1 cellular context compared by ENCODE assay signal in genomic region chr10:14611971-14612693, GRCh38.
TF ChIP-seq lines count a peak whose summit lies in the region.

No MANE protein-coding gene starts in this region.

TF ChIP-seq in HepG2, 621 proteins besides CTCF, POLR2A, EP300 and RAD21 (continued from another document):
- TF ChIP-seq ZNF770 (CRISPR knock-in tag; IDR thresholded peaks at IDR 0.05) (no peak), RFX1 (IDR thresholded peaks at IDR 0.05) (no peak), ATF4 (CRISPR knock-in tag; IDR thresholded peaks at IDR 0.05) (no peak), SMAD9 (CRISPR knock-in tag; IDR thresholded peaks at IDR 0.05) (no peak), TOE1 (CRISPR knock-in tag; IDR thresholded peaks at IDR 0.05) (no peak), CEBPG (CRISPR knock-in tag; IDR thresholded peaks at IDR 0.05) (peak; percentile 66; the same call in 1 of the 2 replicates), PAX8 (CRISPR knock-in tag; IDR thresholded peaks at IDR 0.05; ENCODE audit: borderline replicate concordance) (no peak), CEBPB (IDR thresholded peaks at IDR 0.05; ENCODE audit: borderline replicate concordance, low read depth, low read length) (peak; percentile 5; the same call in 1 of the 2 replicates), ZNF280B (CRISPR knock-in tag; IDR thresholded peaks at IDR 0.05; ENCODE audit: borderline replicate concordance) (no peak), ZC3H4 (CRISPR knock-in tag; IDR thresholded peaks at IDR 0.05; ENCODE audit: borderline replicate concordance) (no peak), PAF1 (CRISPR knock-in tag; IDR thresholded peaks at IDR 0.05) (no peak), ZMAT5 (CRISPR knock-in tag; IDR thresholded peaks at IDR 0.05; ENCODE audit: borderline replicate concordance, low read depth) (no peak), ZNF441 (CRISPR knock-in tag; IDR thresholded peaks at IDR 0.05; ENCODE audit: borderline replicate concordance) (peak; percentile 61; the same call in 1 of the 2 replicates), ZNF451 (CRISPR knock-in tag; IDR thresholded peaks at IDR 0.05) (no peak), KDM2A (CRISPR knock-in tag; IDR thresholded peaks at IDR 0.05; ENCODE audit: borderline replicate concordance, low read depth) (no peak)
- TF ChIP-seq, protein P1, sequence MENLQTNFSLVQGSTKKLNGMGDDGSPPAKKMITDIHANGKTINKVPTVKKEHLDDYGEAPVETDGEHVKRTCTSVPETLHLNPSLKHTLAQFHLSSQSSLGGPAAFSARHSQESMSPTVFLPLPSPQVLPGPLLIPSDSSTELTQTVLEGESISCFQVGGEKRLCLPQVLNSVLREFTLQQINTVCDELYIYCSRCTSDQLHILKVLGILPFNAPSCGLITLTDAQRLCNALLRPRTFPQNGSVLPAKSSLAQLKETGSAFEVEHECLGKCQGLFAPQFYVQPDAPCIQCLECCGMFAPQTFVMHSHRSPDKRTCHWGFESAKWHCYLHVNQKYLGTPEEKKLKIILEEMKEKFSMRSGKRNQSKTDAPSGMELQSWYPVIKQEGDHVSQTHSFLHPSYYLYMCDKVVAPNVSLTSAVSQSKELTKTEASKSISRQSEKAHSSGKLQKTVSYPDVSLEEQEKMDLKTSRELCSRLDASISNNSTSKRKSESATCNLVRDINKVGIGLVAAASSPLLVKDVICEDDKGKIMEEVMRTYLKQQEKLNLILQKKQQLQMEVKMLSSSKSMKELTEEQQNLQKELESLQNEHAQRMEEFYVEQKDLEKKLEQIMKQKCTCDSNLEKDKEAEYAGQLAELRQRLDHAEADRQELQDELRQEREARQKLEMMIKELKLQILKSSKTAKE (CRISPR knock-in tag; IDR thresholded peaks at IDR 0.05; ENCODE audit: borderline replicate concordance) = no peak
- TF ChIP-seq, protein P2, sequence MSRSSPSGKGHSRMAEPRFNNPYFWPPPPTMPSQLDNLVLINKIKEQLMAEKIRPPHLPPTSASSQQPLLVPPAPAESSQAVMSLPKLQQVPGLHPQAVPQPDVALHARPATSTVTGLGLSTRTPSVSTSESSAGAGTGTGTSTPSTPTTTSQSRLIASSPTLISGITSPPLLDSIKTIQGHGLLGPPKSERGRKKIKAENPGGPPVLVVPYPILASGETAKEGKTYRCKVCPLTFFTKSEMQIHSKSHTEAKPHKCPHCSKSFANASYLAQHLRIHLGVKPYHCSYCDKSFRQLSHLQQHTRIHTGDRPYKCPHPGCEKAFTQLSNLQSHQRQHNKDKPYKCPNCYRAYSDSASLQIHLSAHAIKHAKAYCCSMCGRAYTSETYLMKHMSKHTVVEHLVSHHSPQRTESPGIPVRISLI (CRISPR knock-in tag; IDR thresholded peaks at IDR 0.05; ENCODE audit: borderline replicate concordance) = no peak
- TF ChIP-seq, protein P3, sequence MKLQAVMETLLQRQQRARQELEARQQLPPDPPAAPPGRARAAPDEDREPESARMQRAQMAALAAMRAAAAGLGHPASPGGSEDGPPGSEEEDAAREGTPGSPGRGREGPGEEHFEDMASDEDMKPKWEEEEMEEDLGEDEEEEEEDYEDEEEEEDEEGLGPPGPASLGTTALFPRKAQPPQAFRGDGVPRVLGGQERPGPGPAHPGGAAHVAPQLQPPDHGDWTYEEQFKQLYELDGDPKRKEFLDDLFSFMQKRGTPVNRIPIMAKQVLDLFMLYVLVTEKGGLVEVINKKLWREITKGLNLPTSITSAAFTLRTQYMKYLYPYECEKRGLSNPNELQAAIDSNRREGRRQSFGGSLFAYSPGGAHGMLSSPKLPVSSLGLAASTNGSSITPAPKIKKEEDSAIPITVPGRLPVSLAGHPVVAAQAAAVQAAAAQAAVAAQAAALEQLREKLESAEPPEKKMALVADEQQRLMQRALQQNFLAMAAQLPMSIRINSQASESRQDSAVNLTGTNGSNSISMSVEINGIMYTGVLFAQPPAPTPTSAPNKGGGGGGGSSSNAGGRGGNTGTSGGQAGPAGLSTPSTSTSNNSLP (IDR thresholded peaks at IDR 0.05; ENCODE audit: low read depth, low read length) = 0 out of 2 replicates have a peak, but pooled peaks have one; percentile 9
- TF ChIP-seq, protein P4, sequence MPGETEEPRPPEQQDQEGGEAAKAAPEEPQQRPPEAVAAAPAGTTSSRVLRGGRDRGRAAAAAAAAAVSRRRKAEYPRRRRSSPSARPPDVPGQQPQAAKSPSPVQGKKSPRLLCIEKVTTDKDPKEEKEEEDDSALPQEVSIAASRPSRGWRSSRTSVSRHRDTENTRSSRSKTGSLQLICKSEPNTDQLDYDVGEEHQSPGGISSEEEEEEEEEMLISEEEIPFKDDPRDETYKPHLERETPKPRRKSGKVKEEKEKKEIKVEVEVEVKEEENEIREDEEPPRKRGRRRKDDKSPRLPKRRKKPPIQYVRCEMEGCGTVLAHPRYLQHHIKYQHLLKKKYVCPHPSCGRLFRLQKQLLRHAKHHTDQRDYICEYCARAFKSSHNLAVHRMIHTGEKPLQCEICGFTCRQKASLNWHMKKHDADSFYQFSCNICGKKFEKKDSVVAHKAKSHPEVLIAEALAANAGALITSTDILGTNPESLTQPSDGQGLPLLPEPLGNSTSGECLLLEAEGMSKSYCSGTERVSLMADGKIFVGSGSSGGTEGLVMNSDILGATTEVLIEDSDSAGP (CRISPR knock-in tag; IDR thresholded peaks at IDR 0.05; ENCODE audit: borderline replicate concordance) = no peak
- TF ChIP-seq, protein P5, sequence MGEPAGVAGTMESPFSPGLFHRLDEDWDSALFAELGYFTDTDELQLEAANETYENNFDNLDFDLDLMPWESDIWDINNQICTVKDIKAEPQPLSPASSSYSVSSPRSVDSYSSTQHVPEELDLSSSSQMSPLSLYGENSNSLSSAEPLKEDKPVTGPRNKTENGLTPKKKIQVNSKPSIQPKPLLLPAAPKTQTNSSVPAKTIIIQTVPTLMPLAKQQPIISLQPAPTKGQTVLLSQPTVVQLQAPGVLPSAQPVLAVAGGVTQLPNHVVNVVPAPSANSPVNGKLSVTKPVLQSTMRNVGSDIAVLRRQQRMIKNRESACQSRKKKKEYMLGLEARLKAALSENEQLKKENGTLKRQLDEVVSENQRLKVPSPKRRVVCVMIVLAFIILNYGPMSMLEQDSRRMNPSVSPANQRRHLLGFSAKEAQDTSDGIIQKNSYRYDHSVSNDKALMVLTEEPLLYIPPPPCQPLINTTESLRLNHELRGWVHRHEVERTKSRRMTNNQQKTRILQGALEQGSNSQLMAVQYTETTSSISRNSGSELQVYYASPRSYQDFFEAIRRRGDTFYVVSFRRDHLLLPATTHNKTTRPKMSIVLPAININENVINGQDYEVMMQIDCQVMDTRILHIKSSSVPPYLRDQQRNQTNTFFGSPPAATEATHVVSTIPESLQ (CRISPR knock-in tag; conservative IDR thresholded peaks at IDR 0.05) = no peak
- TF ChIP-seq, protein P6, sequence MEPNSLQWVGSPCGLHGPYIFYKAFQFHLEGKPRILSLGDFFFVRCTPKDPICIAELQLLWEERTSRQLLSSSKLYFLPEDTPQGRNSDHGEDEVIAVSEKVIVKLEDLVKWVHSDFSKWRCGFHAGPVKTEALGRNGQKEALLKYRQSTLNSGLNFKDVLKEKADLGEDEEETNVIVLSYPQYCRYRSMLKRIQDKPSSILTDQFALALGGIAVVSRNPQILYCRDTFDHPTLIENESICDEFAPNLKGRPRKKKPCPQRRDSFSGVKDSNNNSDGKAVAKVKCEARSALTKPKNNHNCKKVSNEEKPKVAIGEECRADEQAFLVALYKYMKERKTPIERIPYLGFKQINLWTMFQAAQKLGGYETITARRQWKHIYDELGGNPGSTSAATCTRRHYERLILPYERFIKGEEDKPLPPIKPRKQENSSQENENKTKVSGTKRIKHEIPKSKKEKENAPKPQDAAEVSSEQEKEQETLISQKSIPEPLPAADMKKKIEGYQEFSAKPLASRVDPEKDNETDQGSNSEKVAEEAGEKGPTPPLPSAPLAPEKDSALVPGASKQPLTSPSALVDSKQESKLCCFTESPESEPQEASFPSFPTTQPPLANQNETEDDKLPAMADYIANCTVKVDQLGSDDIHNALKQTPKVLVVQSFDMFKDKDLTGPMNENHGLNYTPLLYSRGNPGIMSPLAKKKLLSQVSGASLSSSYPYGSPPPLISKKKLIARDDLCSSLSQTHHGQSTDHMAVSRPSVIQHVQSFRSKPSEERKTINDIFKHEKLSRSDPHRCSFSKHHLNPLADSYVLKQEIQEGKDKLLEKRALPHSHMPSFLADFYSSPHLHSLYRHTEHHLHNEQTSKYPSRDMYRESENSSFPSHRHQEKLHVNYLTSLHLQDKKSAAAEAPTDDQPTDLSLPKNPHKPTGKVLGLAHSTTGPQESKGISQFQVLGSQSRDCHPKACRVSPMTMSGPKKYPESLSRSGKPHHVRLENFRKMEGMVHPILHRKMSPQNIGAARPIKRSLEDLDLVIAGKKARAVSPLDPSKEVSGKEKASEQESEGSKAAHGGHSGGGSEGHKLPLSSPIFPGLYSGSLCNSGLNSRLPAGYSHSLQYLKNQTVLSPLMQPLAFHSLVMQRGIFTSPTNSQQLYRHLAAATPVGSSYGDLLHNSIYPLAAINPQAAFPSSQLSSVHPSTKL (CRISPR knock-in tag; IDR thresholded peaks at IDR 0.05) = peak; percentile 34
